In genomic region chr16:35410438-35410837, GRCh38 we compare ENCODE assay signal across 33 cellular contexts.
"Had no signal": no experiment of that assay in that cellular context is flagged by ENCODE, and none has a peak within 500 bp of the region (broad histone marks: within the 10 kb centered on the region; RNA-seq: fewer than 3 reads in every experiment).

No MANE protein-coding gene starts in this region.

- H3K9me3 ChIP-seq: MG63 had no signal

- H3K4me3 ChIP-seq: MG63 had no signal

- H3K27me3 ChIP-seq: MG63 had no signal

- H3K27ac ChIP-seq: KMS-11 had no signal

- H3K36me3 ChIP-seq: MG63 had no signal

- H3K9ac ChIP-seq: KMS-11 had no signal

- H3K4me2 ChIP-seq: KMS-11 had no signal

- DNase-seq: Karpas-422, Kasumi-1, MG63, MV-4-11, NCI-H1048, NCI-H1092, NCI-H1092 treated with DMSO at 0.1 percent for 48 hours, NCI-H1105, NCI-H1105 treated with DMSO at 0.1 percent for 48 hours, NCI-H1417, NCI-H1417 treated with DMSO at 0.1 percent for 48 hours, NCI-H1436, NCI-H1436 treated with DMSO at 0.1 percent for 48 hours, NCI-H146, NCI-H1694, NCI-H1694 treated with DMSO at 0.1 percent for 48 hours, NCI-H187, NCI-H187 treated with DMSO at 0.1 percent for 48 hours, NCI-H1930, NCI-H2029, NCI-H2029 treated with DMSO at 0.1 percent for 48 hours, NCI-H2081, NCI-H2081 treated with DMSO at 0.1 percent for 48 hours, NCI-H2107, NCI-H2171, NCI-H2171 treated with DMSO at 0.1 percent for 48 hours, NCI-H2227 treated with DMSO at 0.1 percent for 48 hours, NCI-H226, NCI-H345, NCI-H446, NCI-H446 treated with DMSO at 0.1 percent for 48 hours, NCI-H510A had no signal
